ENCODE assay signal across 1 cellular context in genomic region chr10:63466168-63466935, GRCh38.
TF ChIP-seq lines count a peak whose summit lies in the region.

No MANE protein-coding gene starts in this region.

TF ChIP-seq in HepG2, 621 proteins besides CTCF, POLR2A, EP300 and RAD21 (continued from another document and continues in another):
- TF ChIP-seq HNF1B (CRISPR knock-in tag; IDR thresholded peaks at IDR 0.05) (no peak), KAT8 (CRISPR knock-in tag; IDR thresholded peaks at IDR 0.05) (no peak), BRD4 (CRISPR knock-in tag; IDR thresholded peaks at IDR 0.05) (no peak), SAP130 (CRISPR knock-in tag; IDR thresholded peaks at IDR 0.05; ENCODE audit: low read depth) (peak; percentile 21; the same call in 1 of the 2 replicates), PBX2 (CRISPR knock-in tag; IDR thresholded peaks at IDR 0.05) (no peak), CCAR2 (optimal IDR thresholded peaks at IDR 0.05; ENCODE audit: low read depth, low read length) (no peak), ESRRA (CRISPR knock-in tag; IDR thresholded peaks at IDR 0.05; ENCODE audit: low read depth) (no peak), MYPOP (CRISPR knock-in tag; IDR thresholded peaks at IDR 0.05) (peak; percentile 35; the same call in 1 of the 2 replicates), TFE3 (CRISPR knock-in tag; IDR thresholded peaks at IDR 0.05) (0 out of 2 replicates have a peak, but pooled peaks have one; percentile 1), UBTF (CRISPR knock-in tag; IDR thresholded peaks at IDR 0.05) (no peak), HNF1A (IDR thresholded peaks at IDR 0.05; ENCODE audit: low read depth) (0 out of 2 replicates have a peak, but pooled peaks have one; percentile 1), HNF1A (CRISPR knock-in tag; IDR thresholded peaks at IDR 0.05; ENCODE audit: borderline replicate concordance) (no peak; the same call in 1 of the 2 replicates), CAMTA2 (CRISPR knock-in tag; IDR thresholded peaks at IDR 0.05; ENCODE audit: borderline replicate concordance) (no peak), ZNF556 (CRISPR knock-in tag; IDR thresholded peaks at IDR 0.05; ENCODE audit: borderline replicate concordance) (peak; percentile 12; the same call in 1 of the 2 replicates), SP4 (CRISPR knock-in tag; IDR thresholded peaks at IDR 0.05) (no peak), ZNF431 (CRISPR knock-in tag; IDR thresholded peaks at IDR 0.05; ENCODE audit: borderline replicate concordance, low read depth) (no peak), RARG (CRISPR knock-in tag; IDR thresholded peaks at IDR 0.05; ENCODE audit: low read depth) (no peak), ZFP1 (CRISPR knock-in tag; IDR thresholded peaks at IDR 0.05) (no peak), SNRNP70 (IDR thresholded peaks at IDR 0.05; ENCODE audit: low read depth, low read length) (no peak), WIZ (CRISPR knock-in tag; IDR thresholded peaks at IDR 0.05) (no peak; the same call in 1 of the 2 replicates), HHEX (CRISPR knock-in tag; IDR thresholded peaks at IDR 0.05) (no peak), MNT (IDR thresholded peaks at IDR 0.05) (no peak), PREB (CRISPR knock-in tag; IDR thresholded peaks at IDR 0.05) (no peak), RFX3 (CRISPR knock-in tag; IDR thresholded peaks at IDR 0.05) (no peak), SMARCE1 (IDR thresholded peaks at IDR 0.05; ENCODE audit: borderline replicate concordance) (no peak), ZNF589 (CRISPR knock-in tag; conservative IDR thresholded peaks at IDR 0.05) (no peak), SMARCC2 (IDR thresholded peaks at IDR 0.05) (no peak), SIX1 (CRISPR knock-in tag; IDR thresholded peaks at IDR 0.05; ENCODE audit: borderline replicate concordance) (no peak), CEBPB (IDR thresholded peaks at IDR 0.05; ENCODE audit: borderline replicate concordance, low read depth, low read length) (no peak), PAXIP1 (CRISPR knock-in tag; conservative IDR thresholded peaks at IDR 0.05) (no peak), ZNF10 (CRISPR knock-in tag; IDR thresholded peaks at IDR 0.05; ENCODE audit: borderline replicate concordance, low read depth) (no peak), LCORL (IDR thresholded peaks at IDR 0.05) (no peak), LCORL (CRISPR knock-in tag; IDR thresholded peaks at IDR 0.05) (0 out of 2 replicates have a peak, but pooled peaks have one; percentile 11), ATF5 (CRISPR knock-in tag; IDR thresholded peaks at IDR 0.05; ENCODE audit: low read depth) (no peak), NR2F1 (CRISPR knock-in tag; IDR thresholded peaks at IDR 0.05) (0 out of 4 replicates have a peak, but pooled peaks of 1 of the 2 experiments have one; percentile 4), FOXK2 (IDR thresholded peaks at IDR 0.05) (no peak), ZNF850 (CRISPR knock-in tag; conservative IDR thresholded peaks at IDR 0.05) (no peak), ZNF121 (CRISPR knock-in tag; IDR thresholded peaks at IDR 0.05) (no peak), DNMT3B (CRISPR knock-in tag; conservative IDR thresholded peaks at IDR 0.05) (no peak), GLI4 (CRISPR knock-in tag; IDR thresholded peaks at IDR 0.05; ENCODE audit: borderline replicate concordance) (no peak), KAT2B (IDR thresholded peaks at IDR 0.05; ENCODE audit: borderline replicate concordance, low read depth, low read length) (no peak), NPAS2 (CRISPR knock-in tag; IDR thresholded peaks at IDR 0.05; ENCODE audit: borderline replicate concordance) (no peak), PCBP1 (IDR thresholded peaks at IDR 0.05; ENCODE audit: borderline replicate concordance, low read depth, low read length) (no peak), PRMT3 (CRISPR knock-in tag; IDR thresholded peaks at IDR 0.05; ENCODE audit: borderline replicate concordance, low read depth) (no peak)
